ENCODE assay signal across 8 cellular contexts in genomic region chr6:73581293-73581692, GRCh38.
DNase-seq lines count a peak whose midpoint lies in the region; ATAC-seq and TF ChIP-seq lines count a peak whose summit lies in the region.

No MANE protein-coding gene starts in this region.

- no TSS peak for BruUV-seq in Caco-2 (replicated peaks; lab: Mats Ljungman, UMichigan)

- ATAC-seq in WTC11 (no peak), foreskin keratinocyte (no peak), gastrocnemius medialis (no peak), HG02588 (IDR thresholded peaks at IDR 0.05; ENCODE audit: unreplicated experiment) (no peak)

- H3K4me3 Mint-ChIP-seq in Caco-2 (ENCODE audit: unreplicated experiment) = peak overlapping the region; percentile 94
- H3K4me3 Mint-ChIP-seq in WTC11 = no peak overlapping the region

- H3K27me3 ChIP-seq in Caco-2 (replicated peaks; ENCODE audit: control insufficient read depth, insufficient read depth, low read length) (no peaks in the 10 kb centered on the region), foreskin keratinocyte (no peaks in the 10 kb centered on the region), gastrocnemius medialis (no peaks in the 10 kb centered on the region), H7 (ENCODE audit: control insufficient read depth, insufficient read depth, low read length) (no peaks in the 10 kb centered on the region)

- POLR2A ChIA-PET in Caco-2 (lab: Charles Lee) (interaction anchor here (1.2 to 3.3 kb wide), 3 partner anchors 14 to 59 kb away, joined by 9 to 38 read pairs (median 15); partner anchors contain the start of gene EEF1A1), WTC11 (lab: Charles Lee) (interaction anchor here (2.6 kb wide), 1 partner anchor 61 kb away, joined by 33 read pairs; the partner anchor contains the start of gene EEF1A1)

- H3K4me3 ChIP-seq in Caco-2 (ENCODE audit: low read depth, low read length) (no peak overlapping the region), gastrocnemius medialis (no peak overlapping the region), H7 (ENCODE audit: insufficient read depth, low read depth, low read length) (no peak overlapping the region)

- H3K27ac ChIP-seq in foreskin keratinocyte (peak overlapping the region; percentile 97), gastrocnemius medialis (peak overlapping the region; percentile 75 to 85 (median 81))

- DNase-seq in Caco-2 (no peak), WTC11 (ENCODE audit: low spot score) (no peak), foreskin keratinocyte (no peak), gastrocnemius medialis (no peak), anterior cingulate cortex (lab: John Stamatoyannopoulos, UW) (no peak), UCSD-AML1 (lab: John Stamatoyannopoulos, UW; ENCODE audit: unreplicated experiment) (no peak), H7 (no peak)

- H3K4me1 ChIP-seq in Caco-2 = peaks cover 36% of the 10 kb centered on the region
- peaks cover 18% of the 10 kb centered on the region for H3K4me1 ChIP-seq in foreskin keratinocyte
- peaks cover 18 to 21% of the 10 kb centered on the region in 2 donors for H3K4me1 ChIP-seq in gastrocnemius medialis

- in situ Hi-C loops in gastrocnemius medialis (cut with MboI; ENCODE audit: low sequenced_read_pairs in 4 of 4) = loop anchor here in 1 of 4 donors (10.0 kb wide), 1 partner anchor 56 kb away; the partner anchor contains the start of gene EEF1A1

- H3K27ac Mint-ChIP-seq in Caco-2 (ENCODE audit: unreplicated experiment) (peak overlapping the region; percentile 100), WTC11 (peak overlapping the region; percentile 97)

- CTCF ChIA-PET in Caco-2 (lab: Charles Lee) = interaction anchor here (0.7 to 2.1 kb wide), 3 partner anchors 11 to 1719 kb away, joined by 3 to 9 read pairs (median 3); no protein-coding TSS in a partner anchor
- CTCF ChIA-PET in WTC11 (lab: Charles Lee) = no interaction called here

- H3K36me3 Mint-ChIP-seq in Caco-2 (ENCODE audit: insufficient read depth, unreplicated experiment) (peaks cover 26% of the 10 kb centered on the region), WTC11 (peaks cover 7% of the 10 kb centered on the region)

- no peaks in the 10 kb centered on the region for H3K36me3 ChIP-seq in Caco-2 (ENCODE audit: control insufficient read depth, insufficient read depth, low read length)
- H3K36me3 ChIP-seq in gastrocnemius medialis = no peaks in the 10 kb centered on the region
- no peaks in the 10 kb centered on the region for H3K36me3 ChIP-seq in H7 (replicated peaks; ENCODE audit: control insufficient read depth, insufficient read depth, low read length)

- H3K9me3 ChIP-seq in Caco-2 (peaks cover 3% of the 10 kb centered on the region; the same call in 1 of the 2 replicates), gastrocnemius medialis (no peaks in the 10 kb centered on the region)

- no peaks in the 10 kb centered on the region for H3K27me3 Mint-ChIP-seq in Caco-2 (ENCODE audit: insufficient read depth, unreplicated experiment)
- H3K27me3 Mint-ChIP-seq in WTC11 (ENCODE audit: low read depth) = 0 out of 2 replicates have a peak, but pooled peaks cover 2% of the 10 kb centered on the region

- no peak for TF ChIP-seq CTCF in Caco-2 (IDR thresholded peaks at IDR 0.05; ENCODE audit: insufficient read depth in 1 of 2, low read depth in 1 of 2, low read length in 1 of 2, severe bottlenecking in 1 of 2, unreplicated experiment in 1 of 2)
- no peak for TF ChIP-seq CTCF in WTC11 (IDR thresholded peaks at IDR 0.05)
- no peak for TF ChIP-seq CTCF in foreskin keratinocyte (conservative IDR thresholded peaks at IDR 0.05)
- no peak for TF ChIP-seq CTCF in gastrocnemius medialis (IDR thresholded peaks at IDR 0.05 in 4 of 5, conservative IDR thresholded peaks at IDR 0.05 in 1 of 5)

- intact Hi-C loops in Caco-2 (cut with micrococcal nuclease; ENCODE audit: unreplicated experiment) (loop anchor here (2.0 kb wide), 2 partner anchors 30 to 74 kb away; no protein-coding TSS in a partner anchor), gastrocnemius medialis (cut with DNase I; ENCODE audit: low total_unique reads) (loop anchor here (2.0 kb wide), 1 partner anchor 60 kb away; the partner anchor contains the start of gene EEF1A1)

- peaks cover 27% of the 10 kb centered on the region for H3K4me1 Mint-ChIP-seq in Caco-2 (ENCODE audit: low read depth, unreplicated experiment)
- peaks cover 57% of the 10 kb centered on the region for H3K4me1 Mint-ChIP-seq in WTC11

- no peak for TF ChIP-seq POLR2A in gastrocnemius medialis (IDR thresholded peaks at IDR 0.05)

- H3K9me3 Mint-ChIP-seq in Caco-2 (ENCODE audit: unreplicated experiment) (peaks cover 7% of the 10 kb centered on the region), WTC11 (peaks cover 6% of the 10 kb centered on the region)

TF ChIP-seq in WTC11, 78 proteins besides CTCF, POLR2A, EP300 and RAD21:
- TF ChIP-seq CDX4 (CRISPR knock-in tag; IDR thresholded peaks at IDR 0.05; ENCODE audit: borderline replicate concordance) (no peak), TP53 (CRISPR knock-in tag; IDR thresholded peaks at IDR 0.05) (no peak), PRDM15 (CRISPR knock-in tag; IDR thresholded peaks at IDR 0.05) (no peak), ZNF219 (CRISPR knock-in tag; IDR thresholded peaks at IDR 0.05; ENCODE audit: borderline replicate concordance) (no peak), PREB (CRISPR knock-in tag; IDR thresholded peaks at IDR 0.05; ENCODE audit: borderline replicate concordance) (no peak), PRRX2 (CRISPR knock-in tag; IDR thresholded peaks at IDR 0.05) (no peak), OVOL2 (CRISPR knock-in tag; IDR thresholded peaks at IDR 0.05; ENCODE audit: borderline replicate concordance) (no peak), NFATC4 (CRISPR knock-in tag; IDR thresholded peaks at IDR 0.05) (no peak), E2F1 (CRISPR knock-in tag; IDR thresholded peaks at IDR 0.05) (no peak), NR2C2 (CRISPR knock-in tag; IDR thresholded peaks at IDR 0.05) (no peak)
